1 cellular context compared by ENCODE assay signal in genomic region chr2:62705007-62705829, GRCh38.
A peak's percentile ranks its signal among the peaks of the same experiment; 100 is the strongest.
TF ChIP-seq lines count a peak whose summit lies in the region.

EHBP1 (plus strand) TSS chr2:62705713; CDS start chr2:62707192, 1,479 bp downstream.

TF ChIP-seq in GM12878, 131 proteins besides CTCF, POLR2A, EP300 and RAD21 (continued from another document and continues in another):
- TF ChIP-seq ZBTB11 (CRISPR knock-in tag; IDR thresholded peaks at IDR 0.05) (no peak), RCOR1 (conservative IDR thresholded peaks at IDR 0.05; ENCODE audit: low read depth, low read length) (no peak), NFYA (IDR thresholded peaks at IDR 0.05; ENCODE audit: borderline replicate concordance, low read depth, low read length) (peak; percentile 7; the same call in 1 of the 2 replicates), MTA3 (IDR thresholded peaks at IDR 0.05; ENCODE audit: borderline replicate concordance, low read length) (no peak), SUZ12 (IDR thresholded peaks at IDR 0.05; ENCODE audit: unreplicated experiment) (no peak), NKRF (conservative IDR thresholded peaks at IDR 0.05) (no peak), TCF12 (IDR thresholded peaks at IDR 0.05; ENCODE audit: low read depth, low read length) (peak; percentile 90), ZNF217 (IDR thresholded peaks at IDR 0.05) (no peak), IRF5 (IDR thresholded peaks at IDR 0.05; ENCODE audit: borderline replicate concordance) (no peak), FOXM1 (IDR thresholded peaks at IDR 0.05; ENCODE audit: low read depth, low read length) (no peak), SMC3 (IDR thresholded peaks at IDR 0.05; ENCODE audit: borderline replicate concordance, low read length) (no peak), HDAC2 (IDR thresholded peaks at IDR 0.05) (no peak), KLF5 (IDR thresholded peaks at IDR 0.05; ENCODE audit: partially characterized antibody) (no peak), WRNIP1 (IDR thresholded peaks at IDR 0.05; ENCODE audit: borderline replicate concordance, low read depth, low read length) (no peak), ZBTB33 (IDR thresholded peaks at IDR 0.05) (no peak; the same call in 1 of the 2 replicates), TCF3 (IDR thresholded peaks at IDR 0.05; ENCODE audit: borderline replicate concordance, insufficient read depth, low read depth, low read length) (peak; percentile 80; the same call in 1 of the 2 replicates), CEBPB (IDR thresholded peaks at IDR 0.05; ENCODE audit: borderline replicate concordance in 1 of 2, low read depth in 2 of 2, low read length in 2 of 2) (no peak), ATF7 (IDR thresholded peaks at IDR 0.05; ENCODE audit: low read depth) (peak; percentile 44), NFXL1 (IDR thresholded peaks at IDR 0.05; ENCODE audit: borderline replicate concordance) (no peak), ZNF384 (IDR thresholded peaks at IDR 0.05; ENCODE audit: borderline replicate concordance, low read depth, low read length) (peak; percentile 99), SMAD1 (IDR thresholded peaks at IDR 0.05; ENCODE audit: low read depth, partially characterized antibody) (no peak), KAT2A (conservative IDR thresholded peaks at IDR 0.05; ENCODE audit: control insufficient read depth, low read depth, low read length) (no peak), PRDM15 (CRISPR knock-in tag; IDR thresholded peaks at IDR 0.05) (no peak), RUNX3 (IDR thresholded peaks at IDR 0.05; ENCODE audit: low read length) (peak; percentile 82), ELK1 (IDR thresholded peaks at IDR 0.05; ENCODE audit: low read depth, low read length) (no peak), PML (IDR thresholded peaks at IDR 0.05; ENCODE audit: low read length) (no peak), FOS (IDR thresholded peaks at IDR 0.05; ENCODE audit: borderline replicate concordance, extremely low read depth, insufficient read length) (peak; percentile 54), SRF (IDR thresholded peaks at IDR 0.05; ENCODE audit: low read depth in 2 of 2, low read length in 2 of 2) (peak in 1 of 2 experiments; percentile 43; a peak in 1 of 4 replicates), RELA (IDR thresholded peaks at IDR 0.05; ENCODE audit: borderline replicate concordance, partially characterized antibody) (no peak), SMARCA5 (IDR thresholded peaks at IDR 0.05) (no peak), BMI1 (IDR thresholded peaks at IDR 0.05; ENCODE audit: borderline replicate concordance) (no peak), ZNF24 (IDR thresholded peaks at IDR 0.05) (no peak), CHD4 (IDR thresholded peaks at IDR 0.05) (no peak), MAX (IDR thresholded peaks at IDR 0.05; ENCODE audit: low read depth, low read length) (peak; percentile 10; the same call in 1 of the 2 replicates), TBL1XR1 (IDR thresholded peaks at IDR 0.05; ENCODE audit: low read depth, low read length) (0 out of 2 replicates have a peak, but pooled peaks have one; percentile 16), ZNF622 (IDR thresholded peaks at IDR 0.05) (peak; percentile 81), CREM (IDR thresholded peaks at IDR 0.05; ENCODE audit: low read depth) (peak; percentile 68), BRCA1 (IDR thresholded peaks at IDR 0.05; ENCODE audit: low read depth, low read length) (no peak), CBFB (IDR thresholded peaks at IDR 0.05; ENCODE audit: low read depth) (0 out of 2 replicates have a peak, but pooled peaks have one; percentile 44), CEBPZ (IDR thresholded peaks at IDR 0.05; ENCODE audit: low read depth, low read length) (peak; percentile 67), NR2F1 (conservative IDR thresholded peaks at IDR 0.05) (no peak; the same call in 1 of the 2 replicates), MYB (IDR thresholded peaks at IDR 0.05; ENCODE audit: borderline replicate concordance, low read depth, low read length) (no peak), NFIC (IDR thresholded peaks at IDR 0.05; ENCODE audit: low read depth, low read length) (no peak), FOXK2 (IDR thresholded peaks at IDR 0.05) (peak; percentile 88), STAT3 (IDR thresholded peaks at IDR 0.05; ENCODE audit: low read depth, low read length) (no peak), POLR2AphosphoS2 (IDR thresholded peaks at IDR 0.05; ENCODE audit: low read depth, low read length) (peak; percentile 75; the same call in 1 of the 2 replicates), USF1 (IDR thresholded peaks at IDR 0.05; ENCODE audit: borderline replicate concordance, extremely low read length, insufficient read depth, low read depth, low read length) (peak; percentile 67)
